In the genomic region with DNA sequence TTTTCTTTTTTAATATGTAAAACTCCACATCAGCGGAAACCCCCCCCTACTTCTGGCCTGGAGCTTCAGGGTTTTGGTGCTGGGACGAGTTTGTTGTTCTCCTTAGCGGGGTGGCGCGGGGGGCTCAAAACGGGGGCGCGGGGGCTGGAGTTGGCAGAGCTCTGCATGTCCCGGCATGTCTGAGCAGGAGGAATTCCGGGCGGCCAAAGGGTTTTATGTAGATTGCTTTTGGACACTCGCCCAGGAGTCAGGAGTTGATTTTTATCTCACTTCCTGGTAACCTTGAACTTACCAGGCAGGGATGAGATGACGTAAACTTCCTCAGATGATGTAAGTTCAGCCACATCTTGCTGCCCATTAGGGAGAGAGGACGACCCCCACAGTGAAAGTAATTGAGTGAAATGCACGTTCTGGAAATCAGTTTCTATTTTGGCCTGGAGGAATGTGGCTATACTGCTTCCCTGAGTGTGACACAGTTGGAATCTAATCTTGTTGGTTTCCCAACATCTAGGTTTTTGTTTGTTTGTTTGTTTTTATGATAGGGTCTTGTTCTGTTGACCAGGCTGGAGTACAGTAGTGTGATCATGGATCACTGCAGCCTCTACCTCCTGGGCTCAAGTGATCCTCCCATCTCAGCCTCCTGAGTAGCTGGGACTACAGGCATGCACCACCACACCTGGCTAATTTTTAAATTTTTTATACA, we compare ENCODE assay signal across 8 cellular contexts. TPM values are rescaled to one million over a fixed set of nuclear protein-coding genes. Genes with fewer than 3 reads are reported as not detected.
DNase-seq lines count a peak whose midpoint lies in the region; ATAC-seq and TF ChIP-seq lines count a peak whose summit lies in the region.

No MANE protein-coding gene starts in this region.

- H3K4me1 Mint-ChIP-seq in naive thymus-derived CD4-positive, alpha-beta T cell, result no peaks in the 10 kb centered on the region

- no peaks in the 10 kb centered on the region for H3K9me3 Mint-ChIP-seq in naive thymus-derived CD4-positive, alpha-beta T cell

- TF ChIP-seq CTCF in esophagus muscularis mucosa (IDR thresholded peaks at IDR 0.05), result no peak

- peaks cover 14 to 24% (median 19%) of the 10 kb centered on the region in 4 donors for H3K4me1 ChIP-seq in esophagus muscularis mucosa
- no peaks in the 10 kb centered on the region for H3K4me1 ChIP-seq in naive thymus-derived CD4-positive, alpha-beta T cell (ENCODE audit: control insufficient read depth in 2 of 2, insufficient read depth in 2 of 2, low read length in 2 of 2)

- no peak for TF ChIP-seq EP300 in esophagus muscularis mucosa (IDR thresholded peaks at IDR 0.05)

- H3K9ac ChIP-seq in SK-N-MC (ENCODE audit: insufficient read length), result peak overlapping the region; percentile 18

- TF ChIP-seq POLR2A in esophagus muscularis mucosa (IDR thresholded peaks at IDR 0.05; ENCODE audit: low read depth), result no peak

- no peak overlapping the region for H3K27ac Mint-ChIP-seq in naive thymus-derived CD4-positive, alpha-beta T cell

- H3K36me3 Mint-ChIP-seq in naive thymus-derived CD4-positive, alpha-beta T cell, result peaks cover 4 to 49% (median 31%) of the 10 kb centered on the region in 5 donors

- WGBS in esophagus muscularis mucosa, result 13% methylated on average over 14 of the region's 15 CpGs

- H3K4me3 ChIP-seq in SK-N-MC, result 0 out of 2 replicates have a peak overlapping the region, but pooled peaks have one; percentile 2
- H3K4me3 ChIP-seq in esophagus muscularis mucosa, result peak overlapping the region in 3 of 4 donors; percentile 5 to 13 (median 8)
- H3K4me3 ChIP-seq in naive thymus-derived CD4-positive, alpha-beta T cell (ENCODE audit: low read length), result no peak overlapping the region

- H3K27ac ChIP-seq in SK-N-MC, result peak overlapping the region; percentile 27; the same call in 1 of the 2 replicates
- peak overlapping the region; percentile 12 to 78 (median 69) for H3K27ac ChIP-seq in esophagus muscularis mucosa (replicated peaks in 1 of 4)
- no peak overlapping the region for H3K27ac ChIP-seq in naive thymus-derived CD4-positive, alpha-beta T cell (ENCODE audit: low read depth, low read length)

- H3K9me3 ChIP-seq in SK-N-MC (ENCODE audit: low read depth, low read length), result no peaks in the 10 kb centered on the region
- no peaks in the 10 kb centered on the region for H3K9me3 ChIP-seq in esophagus muscularis mucosa
- peaks cover 0 to 3% (median 0%) of the 10 kb centered on the region in 3 experiments for H3K9me3 ChIP-seq in naive thymus-derived CD4-positive, alpha-beta T cell (ENCODE audit: control insufficient read depth in 2 of 3, low read length in 3 of 3)

- ATAC-seq in naive thymus-derived CD4-positive, alpha-beta T cell, result peak; percentile 22
- ATAC-seq in GM21526 (IDR thresholded peaks at IDR 0.05; ENCODE audit: low FRiP score, unreplicated experiment) (no peak), HG03045 (IDR thresholded peaks at IDR 0.05; ENCODE audit: unreplicated experiment) (no peak)

- no peaks in the 10 kb centered on the region for H3K27me3 Mint-ChIP-seq in naive thymus-derived CD4-positive, alpha-beta T cell

- intact Hi-C loops in esophagus muscularis mucosa (cut with DNase I), result no loop called here
- intact Hi-C loops in naive thymus-derived CD4-positive, alpha-beta T cell (cut with micrococcal nuclease), result no loop called here

- no peaks in the 10 kb centered on the region for H3K27me3 ChIP-seq in esophagus muscularis mucosa
- no peaks in the 10 kb centered on the region for H3K27me3 ChIP-seq in naive thymus-derived CD4-positive, alpha-beta T cell (ENCODE audit: control insufficient read depth in 2 of 2, insufficient read depth in 2 of 2, low read length in 2 of 2)

- CTCF ChIA-PET in naive thymus-derived CD4-positive, alpha-beta T cell (lab: Charles Lee), result interaction anchor here (0.7 kb wide), 1 partner anchor 84 kb away, joined by 3 read pairs; no protein-coding TSS in a partner anchor

- DNase-seq in CMK (ENCODE audit: low read depth), result peak; percentile 45
- DNase-seq in HuH-7.5 (ENCODE audit: low spot score), result peak; percentile 79
- DNase-seq in SK-N-MC (ENCODE audit: low read depth, low spot score), result peak; percentile 55
- no peak for DNase-seq in esophagus muscularis mucosa (ENCODE audit: extremely low spot score)
- DNase-seq in naive thymus-derived CD4-positive, alpha-beta T cell, result no peak
- no peak for DNase-seq in NK-92 treated with Interleukin-12 subunit alpha and Interleukin-12 subunit beta, amount 100 ng/mL, for 24 hours (lab: John Stamatoyannopoulos, UW)

- H3K4me3 Mint-ChIP-seq in naive thymus-derived CD4-positive, alpha-beta T cell, result no peak overlapping the region

- POLR2A ChIA-PET in naive thymus-derived CD4-positive, alpha-beta T cell (lab: Charles Lee), result no interaction called here

- H3K36me3 ChIP-seq in SK-N-MC (ENCODE audit: insufficient read depth, low read length) (no peaks in the 10 kb centered on the region), esophagus muscularis mucosa (peaks cover 0 to 39% (median 34%) of the 10 kb centered on the region in 4 donors)
- H3K36me3 ChIP-seq in naive thymus-derived CD4-positive, alpha-beta T cell (ENCODE audit: control insufficient read depth in 2 of 3, insufficient read depth in 3 of 3, low read length in 3 of 3), result peaks cover 0 to 38% (median 5%) of the 10 kb centered on the region in 3 experiments

RNA-seq across cellular contexts. Expression of gene GDF15, which starts 21.0 kb away (rescaled TPM):
- total RNA-seq in esophagus muscularis mucosa, result 1 to 10 TPM; 1.6 to 5.6 (median 3.8) TPM
- total RNA-seq in naive thymus-derived CD4-positive, alpha-beta T cell, result under 1 TPM in 4 of 5 experiments, not detected in 1; 0.32 to 0.73 (median 0.58) TPM
- not detected for polyA plus RNA-seq in naive thymus-derived CD4-positive, alpha-beta T cell

RNA-seq across cellular contexts. Expression of gene PGPEP1, which starts 24.6 kb away (rescaled TPM):
- total RNA-seq in esophagus muscularis mucosa, result 10 to 100 TPM; 15.0 to 50.3 (median 28.0) TPM
- 10 to 100 TPM; 26.6 to 57.1 (median 43.8) TPM for total RNA-seq in naive thymus-derived CD4-positive, alpha-beta T cell
- polyA plus RNA-seq in naive thymus-derived CD4-positive, alpha-beta T cell, result 10 to 100 TPM in 1 of 2 donors, 1 to 10 TPM in 1; 9.4 to 11.1 TPM

RNA-seq across cellular contexts. Expression of gene LRRC25, which starts 32.4 kb away (rescaled TPM):
- 10 to 100 TPM in 1 of 4 donors, 1 to 10 TPM in 3; 5.8 to 20.4 (median 7.0) TPM for total RNA-seq in esophagus muscularis mucosa
- 10 to 100 TPM in 1 of 5 experiments, 1 to 10 TPM in 2, under 1 TPM in 2; 0.15 to 68.6 (median 1.2) TPM for total RNA-seq in naive thymus-derived CD4-positive, alpha-beta T cell
- polyA plus RNA-seq in naive thymus-derived CD4-positive, alpha-beta T cell, result under 1 TPM; 0.20 to 0.44 TPM

RNA-seq across cellular contexts. Expression of gene LSM4, which starts 42.1 kb away (rescaled TPM):
- total RNA-seq in esophagus muscularis mucosa, result 100 to 1,000 TPM in 1 of 4 donors, 10 to 100 TPM in 3; 86.8 to 116 (median 93.9) TPM
- total RNA-seq in naive thymus-derived CD4-positive, alpha-beta T cell, result 100 to 1,000 TPM in 1 of 5 experiments, 10 to 100 TPM in 4; 45.3 to 131 (median 56.2) TPM
- 100 to 1,000 TPM; 123 to 163 TPM for polyA plus RNA-seq in naive thymus-derived CD4-positive, alpha-beta T cell

RNA-seq across cellular contexts. Expression of gene SSBP4, which starts 54.2 kb away (rescaled TPM):
- total RNA-seq in esophagus muscularis mucosa, result 100 to 1,000 TPM in 1 of 4 donors, 10 to 100 TPM in 3; 53.2 to 109 (median 77.8) TPM
- total RNA-seq in naive thymus-derived CD4-positive, alpha-beta T cell, result 100 to 1,000 TPM in 1 of 5 experiments, 10 to 100 TPM in 4; 27.0 to 185 (median 40.7) TPM
- 10 to 100 TPM; 33.5 to 42.8 TPM for polyA plus RNA-seq in naive thymus-derived CD4-positive, alpha-beta T cell

Comparison
In these comparisons a context has a peak if more than half of its experiments do, and no peak if none do; other contexts are left out.
1. DNase-seq: peak in CMK (single experiment), HuH-7.5 (single experiment) and SK-N-MC (single experiment); none in esophagus muscularis mucosa (single experiment), naive thymus-derived CD4-positive, alpha-beta T cell (0 of 9) and NK-92 treated with Interleukin-12 subunit alpha and Interleukin-12 subunit beta, amount 100 ng/mL, for 24 hours (single experiment).